In the genomic region with DNA sequence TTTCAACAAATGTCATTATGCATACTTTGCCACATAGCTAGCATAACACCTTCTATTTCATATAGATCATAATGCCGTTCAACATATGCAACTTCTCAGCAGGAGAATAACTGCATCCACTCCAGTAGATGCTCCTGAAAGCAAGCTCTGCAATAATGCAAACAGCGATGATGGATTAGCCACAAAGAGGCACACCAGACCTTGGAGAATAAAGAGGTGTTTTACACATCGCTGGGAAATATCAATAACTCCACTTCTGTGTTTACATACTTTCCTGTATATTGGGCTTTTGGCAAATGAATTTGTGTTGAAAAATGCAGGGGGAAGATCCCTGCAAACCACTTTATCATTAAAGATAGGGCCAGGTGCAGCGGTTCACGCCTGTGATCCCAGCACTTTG, we compare ENCODE assay signal across 18 cellular contexts.
"Had no signal": no experiment of that assay in that cellular context is flagged by ENCODE, and none has a peak within 500 bp of the region (broad histone marks: within the 10 kb centered on the region; RNA-seq: fewer than 3 reads in every experiment).

No MANE protein-coding gene starts in this region.

- H3K4me3 ChIP-seq: heart left ventricle, spleen, testis, tibial nerve had no signal

- H3K9me3 Mint-ChIP-seq: stimulated activated naive B cell treated with anti-CD40 and anti-IgM and Interleukin-4, amounts not matched to agents 10 μg/mL and 1 μg/mL and 100 μg/mL, for 72 hours; stimulated activated naive CD8-positive, alpha-beta T cell treated with anti-CD3 and anti-CD28 coated beads, Interleukin-15, amount 100 ng/mL, for 72 hours had no signal

- H3K36me3 ChIP-seq: heart left ventricle, neutrophil, spleen, tibial nerve had no signal

- H3K27ac Mint-ChIP-seq: nephron; stimulated activated naive B cell treated with anti-CD40 and anti-IgM and Interleukin-4, amounts not matched to agents 10 μg/mL and 1 μg/mL and 100 μg/mL, for 72 hours; stimulated activated naive CD8-positive, alpha-beta T cell treated with anti-CD3 and anti-CD28 coated beads, Interleukin-15, amount 100 ng/mL, for 72 hours had no signal

- H3K27me3 ChIP-seq: heart left ventricle, testis, tibial nerve had no signal

- H3K4me3 Mint-ChIP-seq: naive B cell; nephron; stimulated activated naive B cell treated with anti-CD40 and anti-IgM and Interleukin-4, amounts not matched to agents 10 μg/mL and 1 μg/mL and 100 μg/mL, for 72 hours; stimulated activated naive CD8-positive, alpha-beta T cell treated with anti-CD3 and anti-CD28 coated beads, Interleukin-15, amount 100 ng/mL, for 72 hours had no signal

- H3K4me1 ChIP-seq: spleen, testis, tibial nerve had no signal

- ATAC-seq: esophagus mucosa; heart left ventricle; sciatic nerve; stimulated activated naive B cell treated with anti-CD40 and anti-IgM and Interleukin-4, amounts not matched to agents 10 μg/mL and 1 μg/mL and 100 μg/mL, for 72 hours; stimulated activated naive CD8-positive, alpha-beta T cell treated with anti-CD3 and anti-CD28 coated beads, Interleukin-15, amount 100 ng/mL, for 72 hours had no signal

- H3K36me3 Mint-ChIP-seq: naive B cell; stimulated activated naive B cell treated with anti-CD40 and anti-IgM and Interleukin-4, amounts not matched to agents 10 μg/mL and 1 μg/mL and 100 μg/mL, for 72 hours had no signal

- DNase-seq: effector memory CD4-positive, alpha-beta T cell; heart left ventricle; hippocampal formation; kidney glomerular epithelial cell; mesendoderm; naive B cell; spleen; stimulated activated CD4-positive, alpha-beta T cell treated with anti-CD3 and anti-CD28 coated beads, Interleukin-15, amount 100 ng/mL, for 24 hours; stimulated activated CD4-positive, alpha-beta T cell treated with anti-CD3 and anti-CD28 coated beads, Interleukin-1b, Interleukin-23, amount 100 ng/mL, for 48 hours; stimulated activated CD4-positive, alpha-beta T cell treated with anti-CD3 and anti-CD28 coated beads, Interleukin-4, amount 100 ng/mL, for 4 hours; stimulated activated naive B cell treated with anti-CD40 and anti-IgM and Interleukin-4, amounts not matched to agents 10 μg/mL and 1 μg/mL and 100 μg/mL, for 72 hours; stimulated activated naive CD8-positive, alpha-beta T cell treated with anti-CD3 and anti-CD28 coated beads, Interleukin-15, amount 100 ng/mL, for 72 hours; testis had no signal

- H3K4me1 Mint-ChIP-seq: naive B cell had no signal

- H3K9me3 ChIP-seq: heart left ventricle, neutrophil, spleen, testis, tibial nerve had no signal
